Comparison of ENCODE assay signal across 13 cellular contexts in genomic region chr1:206588492-206588891, GRCh38. TPM values are rescaled to one million over a fixed set of nuclear protein-coding genes. Genes with fewer than 3 reads are reported as not detected.
DNase-seq lines count a peak whose midpoint lies in the region; ATAC-seq and TF ChIP-seq lines count a peak whose summit lies in the region.
"Had no signal": no experiment of that assay in that cellular context is flagged by ENCODE, and none has a peak within 500 bp of the region (broad histone marks: within the 10 kb centered on the region; RNA-seq: fewer than 3 reads in every experiment).

No MANE protein-coding gene starts in this region.

- H3K36me3 Mint-ChIP-seq in central memory CD8-positive, alpha-beta T cell (ENCODE audit: insufficient read depth), result peaks cover 73% of the 10 kb centered on the region
- H3K36me3 Mint-ChIP-seq in neural progenitor cell, result peaks cover 21% of the 10 kb centered on the region

- no peaks in the 10 kb centered on the region for H3K9me3 Mint-ChIP-seq in central memory CD8-positive, alpha-beta T cell
- H3K9me3 Mint-ChIP-seq in neural progenitor cell, result no peaks in the 10 kb centered on the region

- H3K79me2 ChIP-seq in neural progenitor cell (ENCODE audit: low read depth), result no peaks in the 10 kb centered on the region
- H3K79me2 ChIP-seq: parathyroid adenoma had no signal

- no peaks in the 10 kb centered on the region for H4K20me1 ChIP-seq in neural progenitor cell (ENCODE audit: low read depth)

- no peak overlapping the region for H3K4me2 ChIP-seq in neural progenitor cell

- H3K27ac ChIP-seq in left ventricle myocardium inferior (replicated peaks), result peak overlapping the region; percentile 12
- peak overlapping the region; percentile 9 for H3K27ac ChIP-seq in neural progenitor cell
- H3K27ac ChIP-seq: colonic mucosa, parathyroid adenoma, thoracic aorta had no signal

- peaks cover 48% of the 10 kb centered on the region for H3K4me1 Mint-ChIP-seq in central memory CD8-positive, alpha-beta T cell
- peaks cover 1% of the 10 kb centered on the region for H3K4me1 Mint-ChIP-seq in neural progenitor cell

- H3K4me3 Mint-ChIP-seq in central memory CD8-positive, alpha-beta T cell, result no peak overlapping the region
- H3K4me3 Mint-ChIP-seq in neural progenitor cell, result no peak overlapping the region

- intact Hi-C loops in left ventricle myocardium inferior (cut with micrococcal nuclease), result no loop called here
- intact Hi-C loops in Right ventricle myocardium superior (cut with DNase I), result no loop called here
- intact Hi-C loops in head of caudate nucleus (cut with DNase I), result no loop called here

- H3K27me3 ChIP-seq in left ventricle myocardium inferior (ENCODE audit: low read depth) (no peaks in the 10 kb centered on the region), neural progenitor cell (no peaks in the 10 kb centered on the region), BE2C (no peaks in the 10 kb centered on the region)
- H3K27me3 ChIP-seq: colonic mucosa had no signal

- peaks cover 77% of the 10 kb centered on the region for H3K36me3 ChIP-seq in left ventricle myocardium inferior
- H3K36me3 ChIP-seq in neural progenitor cell, result no peaks in the 10 kb centered on the region
- peaks cover 24% of the 10 kb centered on the region for H3K36me3 ChIP-seq in BE2C
- H3K36me3 ChIP-seq: colonic mucosa had no signal

- no peaks in the 10 kb centered on the region for H3K9me3 ChIP-seq in left ventricle myocardium inferior (replicated peaks)
- H3K9me3 ChIP-seq in neural progenitor cell (ENCODE audit: low read depth), result no peaks in the 10 kb centered on the region
- no peaks in the 10 kb centered on the region for H3K9me3 ChIP-seq in BE2C
- H3K9me3 ChIP-seq: colonic mucosa, thoracic aorta had no signal

- peaks cover 17% of the 10 kb centered on the region for H3K4me1 ChIP-seq in left ventricle myocardium inferior
- H3K4me1 ChIP-seq in neural progenitor cell, result peaks cover 9% of the 10 kb centered on the region
- no peaks in the 10 kb centered on the region for H3K4me1 ChIP-seq in BE2C
- H3K4me1 ChIP-seq: colonic mucosa, parathyroid adenoma had no signal

- H3K4me3 ChIP-seq in left ventricle myocardium inferior, result no peak overlapping the region
- H3K4me3 ChIP-seq in neural progenitor cell, result no peak overlapping the region
- H3K4me3 ChIP-seq in BE2C (ENCODE audit: low read depth, low read length), result no peak overlapping the region
- H3K4me3 ChIP-seq: colonic mucosa, thoracic aorta had no signal

- no peak for DNase-seq in left ventricle myocardium inferior
- no peak for DNase-seq in Right ventricle myocardium superior
- DNase-seq in central memory CD8-positive, alpha-beta T cell (ENCODE audit: low spot score in 2 of 2), result no peak
- no peak for DNase-seq in neural progenitor cell (ENCODE audit: low spot score)
- no peak for DNase-seq in head of caudate nucleus
- DNase-seq in T1000 (lab: John Stamatoyannopoulos, UW), result no peak
- DNase-seq in BE2C, result no peak
- DNase-seq: colonic mucosa, GF-D8, NCI-H1092 treated with DMSO at 0.1 percent for 48 hours had no signal

- H3K27me3 Mint-ChIP-seq in central memory CD8-positive, alpha-beta T cell, result no peaks in the 10 kb centered on the region
- H3K27me3 Mint-ChIP-seq in neural progenitor cell (ENCODE audit: insufficient read depth, low read depth), result no peaks in the 10 kb centered on the region

- no peak overlapping the region for H2AFZ ChIP-seq in neural progenitor cell (replicated peaks)
- H2AFZ ChIP-seq: parathyroid adenoma had no signal

- TF ChIP-seq CTCF in left ventricle myocardium inferior (IDR thresholded peaks at IDR 0.05; ENCODE audit: borderline replicate concordance) (no peak), neural progenitor cell (IDR thresholded peaks at IDR 0.05) (no peak), BE2C (IDR thresholded peaks at IDR 0.05; ENCODE audit: low read depth, low read length) (no peak)

- peak overlapping the region; percentile 67 for H3K27ac Mint-ChIP-seq in central memory CD8-positive, alpha-beta T cell (ENCODE audit: low read depth)
- peak overlapping the region; percentile 51 for H3K27ac Mint-ChIP-seq in neural progenitor cell

- ATAC-seq in Right ventricle myocardium superior (ENCODE audit: poor library complexity) (no peak), HG03442 (IDR thresholded peaks at IDR 0.05; ENCODE audit: unreplicated experiment) (no peak)
- ATAC-seq in central memory CD8-positive, alpha-beta T cell (replicated peaks; ENCODE audit: extremely low read depth, poor library complexity, severe bottlenecking), result no peak

- no peaks in the 10 kb centered on the region for H3F3A ChIP-seq in neural progenitor cell (ENCODE audit: low read depth)

- H3K9ac ChIP-seq in neural progenitor cell, result no peak overlapping the region
- H3K9ac ChIP-seq: parathyroid adenoma had no signal

RNA-seq across cellular contexts. Expression of gene EIF2D, which starts 23.8 kb away (rescaled TPM):
- total RNA-seq in left ventricle myocardium inferior, result 29.2 TPM
- total RNA-seq in Right ventricle myocardium superior, result 24.9 TPM
- 45.2 and 47.5 TPM in 2 replicates for total RNA-seq in neural progenitor cell (ENCODE audit: low replicate concordance)
- polyA plus RNA-seq in BE2C (2012; ENCODE audit: insufficient read depth, insufficient read length, low read depth), result 24.4 TPM

RNA-seq across cellular contexts. Expression of gene DYRK3, which starts 46.8 kb away (rescaled TPM):
- total RNA-seq in left ventricle myocardium inferior (26.6 TPM), Right ventricle myocardium superior (23.6 TPM), neural progenitor cell (ENCODE audit: low replicate concordance) (21.9 and 22.7 TPM in 2 replicates)
- polyA plus RNA-seq in BE2C (2012; ENCODE audit: insufficient read depth, insufficient read length, low read depth), result 3.3 TPM
